In the genomic region with DNA sequence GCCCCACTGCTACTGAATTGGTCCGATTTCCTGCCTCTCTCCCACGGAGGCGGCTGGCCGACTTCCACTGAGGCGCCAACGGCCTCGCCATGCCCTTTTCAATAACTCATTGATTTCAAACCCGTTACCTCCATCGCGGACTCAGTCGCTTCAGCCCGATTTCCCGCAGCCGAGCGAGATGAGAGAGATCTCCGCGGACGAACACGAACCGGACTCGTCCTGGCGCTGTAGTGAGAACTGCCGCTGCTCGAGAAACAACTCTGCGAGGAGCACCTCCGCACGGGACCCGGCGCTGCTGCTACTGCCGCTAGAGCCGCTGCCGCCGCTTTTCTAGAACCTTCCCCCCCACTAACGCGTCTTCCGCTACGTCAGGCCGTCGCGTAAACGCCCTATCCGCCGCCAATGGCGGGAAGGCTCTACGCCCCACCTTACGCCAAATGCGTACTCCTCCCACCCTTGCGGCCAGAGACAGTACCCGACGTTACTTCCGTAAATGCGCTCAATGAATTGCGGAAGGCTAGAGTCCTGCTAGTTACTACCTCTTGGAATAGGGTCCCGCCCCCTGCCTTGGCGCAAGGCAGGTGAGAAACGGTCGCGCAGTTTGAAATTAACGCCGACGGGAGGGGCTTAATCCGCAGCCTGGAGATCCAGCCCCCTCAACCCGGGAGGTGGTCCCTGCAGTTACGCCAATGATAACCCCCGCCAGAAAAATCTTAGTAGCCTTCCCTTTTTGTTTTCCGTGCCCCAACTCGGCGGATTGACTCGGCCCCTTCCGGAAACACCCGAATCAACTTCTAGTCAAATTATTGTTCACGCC, we compare ENCODE assay signal across 8 cellular contexts. TPM values are rescaled to one million over a fixed set of nuclear protein-coding genes. Genes with fewer than 3 reads are reported as not detected.
DNase-seq lines count a peak whose midpoint lies in the region; ATAC-seq and TF ChIP-seq lines count a peak whose summit lies in the region.

A gene (minus strand): TSS at position 303 of the 817 bp plus-strand sequence. CDS start 169 bp downstream, at position 134.

- peak; percentile 98 for DNase-seq in GM12865 (ENCODE audit: low read depth)
- peak; percentile 98 for DNase-seq in NCI-H1417 treated with DMSO at 0.1 percent for 48 hours (lab: John Stamatoyannopoulos, UW)
- peak; percentile 98 for DNase-seq in SW480 (ENCODE audit: low spot score)
- DNase-seq in activated naive CD8-positive, alpha-beta T cell treated with anti-CD3 and anti-CD28 coated beads, Interleukin-2, amount 50 U/mL, for 24 hours, result peak; percentile 98
- peak; percentile 98 for DNase-seq in Right ventricle myocardium inferior (ENCODE audit: missing footprints)
- peak; percentile 96 to 99 (median 98) for DNase-seq in ovary
- DNase-seq in thyroid gland, result peak; percentile 98

- peaks cover 83% of the 10 kb centered on the region for H3K36me3 Mint-ChIP-seq in activated naive CD8-positive, alpha-beta T cell treated with anti-CD3 and anti-CD28 coated beads, Interleukin-2, amount 50 U/mL, for 24 hours (ENCODE audit: low read depth)

- H3K4me3 ChIP-seq in GM12865 (ENCODE audit: low read depth, low read length), result peak within 1 kb of the TSS; percentile 93
- H3K4me3 ChIP-seq in ovary, result peak within 1 kb of the TSS; percentile 97
- H3K4me3 ChIP-seq in thyroid gland (replicated peaks in 1 of 3), result peak within 1 kb of the TSS; percentile 61 to 96 (median 86)

- H3K27ac Mint-ChIP-seq in activated naive CD8-positive, alpha-beta T cell treated with anti-CD3 and anti-CD28 coated beads, Interleukin-2, amount 50 U/mL, for 24 hours, result peak within 1 kb of the TSS; percentile 100

- 0% methylated on average over 72 of the region's 72 CpGs for WGBS in ovary, 3 donors
- WGBS in thyroid gland, 2 donors, result 1% methylated on average over 46 to 51 of the region's 72 CpGs

- H3K4me1 Mint-ChIP-seq in activated naive CD8-positive, alpha-beta T cell treated with anti-CD3 and anti-CD28 coated beads, Interleukin-2, amount 50 U/mL, for 24 hours, result peaks cover 51% of the 10 kb centered on the region

- TF ChIP-seq CTCF in GM12865 (IDR thresholded peaks at IDR 0.05; ENCODE audit: insufficient read depth, low read depth, low read length, missing control alignments) (no peak), ovary (IDR thresholded peaks at IDR 0.05) (peak in 1 of 3 donors; percentile 4), thyroid gland (IDR thresholded peaks at IDR 0.05) (peak in 2 of 6 experiments; percentile 9 to 16)

- no peaks in the 10 kb centered on the region for H3K9me3 ChIP-seq in ovary
- H3K9me3 ChIP-seq in thyroid gland, result no peaks in the 10 kb centered on the region

- H3K36me3 ChIP-seq in ovary (no peaks in the 10 kb centered on the region), thyroid gland (peaks cover 16 to 17% of the 10 kb centered on the region in 2 donors)

- peaks cover 4% of the 10 kb centered on the region for H3K27me3 Mint-ChIP-seq in activated naive CD8-positive, alpha-beta T cell treated with anti-CD3 and anti-CD28 coated beads, Interleukin-2, amount 50 U/mL, for 24 hours

- ATAC-seq in HG02763 (IDR thresholded peaks at IDR 0.05; ENCODE audit: unreplicated experiment) (peak; percentile 68), Right ventricle myocardium inferior (peak; percentile 90)
- peak; percentile 75 for ATAC-seq in activated naive CD8-positive, alpha-beta T cell treated with anti-CD3 and anti-CD28 coated beads, Interleukin-2, amount 50 U/mL, for 24 hours

- H3K27ac ChIP-seq in ovary (peak within 1 kb of the TSS; percentile 98 to 100), thyroid gland (peak within 1 kb of the TSS; percentile 99 to 100 (median 99))

- peak within 1 kb of the TSS; percentile 99 for H3K4me3 Mint-ChIP-seq in activated naive CD8-positive, alpha-beta T cell treated with anti-CD3 and anti-CD28 coated beads, Interleukin-2, amount 50 U/mL, for 24 hours

- H3K9me3 Mint-ChIP-seq in activated naive CD8-positive, alpha-beta T cell treated with anti-CD3 and anti-CD28 coated beads, Interleukin-2, amount 50 U/mL, for 24 hours, result no peaks in the 10 kb centered on the region

- peak; percentile 27 for TF ChIP-seq EP300 in ovary (IDR thresholded peaks at IDR 0.05)

- H3K4me1 ChIP-seq in ovary (ENCODE audit: insufficient read depth) (peaks cover 4% of the 10 kb centered on the region), thyroid gland (peaks cover 30 to 44% of the 10 kb centered on the region in 2 donors)

- H3K27me3 ChIP-seq in ovary (no peaks in the 10 kb centered on the region), thyroid gland (no peaks in the 10 kb centered on the region)

- intact Hi-C loops in Right ventricle myocardium inferior (cut with DNase I), result no loop called here
- intact Hi-C loops in ovary (cut with DNase I), result loop anchor here in 2 of 4 donors (5.0 to 10.0 kb wide), 3 partner anchors 248 to 954 kb away; a partner anchor contains a TSS
- intact Hi-C loops in thyroid gland (cut with DNase I), result no loop called here

- peak; percentile 100 for TF ChIP-seq POLR2A in ovary (IDR thresholded peaks at IDR 0.05)
- peak; percentile 100 for TF ChIP-seq POLR2A in thyroid gland (IDR thresholded peaks at IDR 0.05)

RNA-seq across cellular contexts. Expression of the gene that starts here (rescaled TPM):
- total RNA-seq in Right ventricle myocardium inferior, result 396 TPM
- total RNA-seq in ovary, result 100 to 1,000 TPM; 236 to 451 (median 368) TPM
- 100 to 1,000 TPM; 483 to 659 TPM for polyA plus RNA-seq in ovary
- total RNA-seq in thyroid gland, result 100 to 1,000 TPM; 192 to 303 (median 239) TPM

Comparison
In these comparisons a context has a peak if more than half of its experiments do, and no peak if none do; other contexts are left out.
1. Peak in every context shown above with its lines: DNase-seq, ATAC-seq, H3K4me3 ChIP-seq and H3K27ac ChIP-seq.